ENCODE assay signal across 8 cellular contexts in the genomic region with DNA sequence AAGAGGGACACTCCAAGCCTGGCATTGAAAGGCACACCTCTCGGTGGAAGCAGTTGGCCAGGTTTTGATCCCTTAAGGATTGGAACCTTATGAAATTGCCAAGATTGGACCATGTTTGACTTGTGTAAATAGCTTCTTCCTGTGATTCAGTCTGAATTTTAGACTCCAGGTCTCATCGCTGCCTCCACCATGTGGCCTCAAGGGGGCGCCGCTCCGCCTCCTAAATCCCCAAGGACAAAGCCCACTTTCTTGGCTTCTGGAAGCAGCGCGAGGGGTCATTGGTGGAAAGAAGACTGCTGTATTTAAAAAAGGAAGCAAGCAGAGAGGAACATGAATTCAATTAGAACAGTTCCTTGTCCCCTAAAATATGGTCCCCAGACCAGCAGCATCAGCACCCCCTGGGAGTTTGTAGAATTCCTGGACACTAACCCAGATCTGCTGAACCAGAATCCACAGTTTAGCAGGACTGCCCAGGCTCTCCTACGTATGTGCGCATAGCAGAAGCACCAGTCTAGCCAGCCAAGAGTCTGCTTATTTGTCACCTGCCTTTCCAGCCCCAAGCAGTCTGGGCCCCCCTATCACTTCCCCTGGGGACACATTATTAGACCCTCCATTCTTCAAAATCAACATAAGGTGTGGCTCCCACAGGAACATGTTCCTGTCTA.
A peak's percentile ranks its signal among the peaks of the same experiment; 100 is the strongest.
DNase-seq lines count a peak whose midpoint lies in the region; ATAC-seq and TF ChIP-seq lines count a peak whose summit lies in the region.

No MANE protein-coding gene starts in this region.

- H3K27ac ChIP-seq in lung (ENCODE audit: low read depth in 1 of 2, low read length in 1 of 2): peak overlapping the region in 1 of 2 donors; percentile 92
- H3K27ac ChIP-seq in upper lobe of right lung: peak overlapping the region; percentile 86

- no peak overlapping the region for H3K9ac ChIP-seq in NT2/D1 (ENCODE audit: insufficient read length, low read depth)

- TF ChIP-seq CTCF in HFF-Myc (IDR thresholded peaks at IDR 0.05; ENCODE audit: low read depth, low read length, missing control alignments): peak; percentile 85
- peak; percentile 40 for TF ChIP-seq CTCF in lung (IDR thresholded peaks at IDR 0.05; ENCODE audit: control extremely low read depth, extremely low read depth)
- peak; percentile 81 for TF ChIP-seq CTCF in upper lobe of right lung (IDR thresholded peaks at IDR 0.05)

- H3K4me3 Mint-ChIP-seq in dendritic cell treated with granulocyte-macrophage colony-stimulating factor and Interleukin-4, amounts not matched to agents 40 ng/mL and 50 ng/mL, for 4 days: no peak overlapping the region

- H3K27me3 Mint-ChIP-seq in dendritic cell treated with granulocyte-macrophage colony-stimulating factor and Interleukin-4, amounts not matched to agents 40 ng/mL and 50 ng/mL, for 4 days: no peaks in the 10 kb centered on the region

- H3K36me3 ChIP-seq in NT2/D1 (ENCODE audit: insufficient read depth, insufficient read length, low read length): no peaks in the 10 kb centered on the region
- no peaks in the 10 kb centered on the region for H3K36me3 ChIP-seq in lung (ENCODE audit: control insufficient read depth in 2 of 2, insufficient read depth in 2 of 2, low read length in 2 of 2)
- H3K36me3 ChIP-seq in upper lobe of right lung: no peaks in the 10 kb centered on the region

- no peak overlapping the region for H3K4me3 ChIP-seq in HFF-Myc (replicated peaks; ENCODE audit: low read depth, low read length)
- no peak overlapping the region for H3K4me3 ChIP-seq in NT2/D1 (ENCODE audit: insufficient read length, low read depth)
- no peak overlapping the region for H3K4me3 ChIP-seq in lung
- H3K4me3 ChIP-seq in upper lobe of right lung: no peak overlapping the region

- H3K36me3 Mint-ChIP-seq in dendritic cell treated with granulocyte-macrophage colony-stimulating factor and Interleukin-4, amounts not matched to agents 40 ng/mL and 50 ng/mL, for 4 days (ENCODE audit: low read depth): peaks cover 75% of the 10 kb centered on the region

- DNase-seq in COLO668 (lab: John Stamatoyannopoulos, UW; ENCODE audit: unreplicated experiment) (peak; percentile 41), HFF-Myc (ENCODE audit: extremely low read depth, low read depth) (no peak), NT2/D1 (ENCODE audit: low read depth, low spot score) (peak; percentile 77), lung (ENCODE audit: low spot score) (peak; percentile 57), upper lobe of right lung (peak; percentile 86), dedifferentiated amniotic fluid mesenchymal stem cell (ENCODE audit: extremely low spot score) (no peak)

- H3K4me1 Mint-ChIP-seq in dendritic cell treated with granulocyte-macrophage colony-stimulating factor and Interleukin-4, amounts not matched to agents 40 ng/mL and 50 ng/mL, for 4 days (ENCODE audit: low read depth): peaks cover 75% of the 10 kb centered on the region

- intact Hi-C loops in dendritic cell treated with granulocyte-macrophage colony-stimulating factor and Interleukin-4, amounts not matched to agents 40 ng/mL and 50 ng/mL, for 4 days (cut with micrococcal nuclease): no loop called here
- intact Hi-C loops in upper lobe of right lung (cut with DNase I): no loop called here

- ATAC-seq in lung (ENCODE audit: insufficient read depth, low FRiP score): peak; percentile 58
- peak; percentile 65 for ATAC-seq in upper lobe of right lung
- ATAC-seq in HG03045 (IDR thresholded peaks at IDR 0.05; ENCODE audit: unreplicated experiment): no peak

- 24 to 25% methylated on average over 9 of the region's 9 CpGs for WGBS in lung, 2 donors

- peaks cover 4% of the 10 kb centered on the region for H3K9me3 Mint-ChIP-seq in dendritic cell treated with granulocyte-macrophage colony-stimulating factor and Interleukin-4, amounts not matched to agents 40 ng/mL and 50 ng/mL, for 4 days

- H3K9me3 ChIP-seq in NT2/D1 (ENCODE audit: insufficient read depth, low read length): no peaks in the 10 kb centered on the region
- no peaks in the 10 kb centered on the region for H3K9me3 ChIP-seq in lung (ENCODE audit: control insufficient read depth in 2 of 2, insufficient read depth in 1 of 2, low read length in 1 of 2)
- no peaks in the 10 kb centered on the region for H3K9me3 ChIP-seq in upper lobe of right lung

- H3K27ac Mint-ChIP-seq in dendritic cell treated with granulocyte-macrophage colony-stimulating factor and Interleukin-4, amounts not matched to agents 40 ng/mL and 50 ng/mL, for 4 days: peak overlapping the region; percentile 88

- H3K27me3 ChIP-seq in NT2/D1 (ENCODE audit: insufficient read depth, insufficient read length): peaks cover 3% of the 10 kb centered on the region
- H3K27me3 ChIP-seq in lung (ENCODE audit: control insufficient read depth, insufficient read depth): no peaks in the 10 kb centered on the region
- no peaks in the 10 kb centered on the region for H3K27me3 ChIP-seq in upper lobe of right lung

- H3K4me1 ChIP-seq in NT2/D1 (ENCODE audit: insufficient read depth, insufficient read length): peaks cover 1% of the 10 kb centered on the region
- peaks cover 17 to 28% of the 10 kb centered on the region in 2 donors for H3K4me1 ChIP-seq in lung (ENCODE audit: control insufficient read depth in 2 of 2, insufficient read depth in 2 of 2, low read length in 2 of 2)
- peaks cover 37% of the 10 kb centered on the region for H3K4me1 ChIP-seq in upper lobe of right lung

Comparison
In these comparisons a context has a peak if more than half of its experiments do, and no peak if none do; other contexts are left out.
1. DNase-seq: peak in COLO668 (single experiment), NT2/D1 (single experiment), lung (single experiment) and upper lobe of right lung (single experiment); none in HFF-Myc (single experiment) and dedifferentiated amniotic fluid mesenchymal stem cell (single experiment).
2. Peak in every context shown above with its lines, with median percentiles within 50 percentile points of each other: CTCF ChIP-seq.